Comparison of ENCODE assay signal across 15 cellular contexts in the genomic region with DNA sequence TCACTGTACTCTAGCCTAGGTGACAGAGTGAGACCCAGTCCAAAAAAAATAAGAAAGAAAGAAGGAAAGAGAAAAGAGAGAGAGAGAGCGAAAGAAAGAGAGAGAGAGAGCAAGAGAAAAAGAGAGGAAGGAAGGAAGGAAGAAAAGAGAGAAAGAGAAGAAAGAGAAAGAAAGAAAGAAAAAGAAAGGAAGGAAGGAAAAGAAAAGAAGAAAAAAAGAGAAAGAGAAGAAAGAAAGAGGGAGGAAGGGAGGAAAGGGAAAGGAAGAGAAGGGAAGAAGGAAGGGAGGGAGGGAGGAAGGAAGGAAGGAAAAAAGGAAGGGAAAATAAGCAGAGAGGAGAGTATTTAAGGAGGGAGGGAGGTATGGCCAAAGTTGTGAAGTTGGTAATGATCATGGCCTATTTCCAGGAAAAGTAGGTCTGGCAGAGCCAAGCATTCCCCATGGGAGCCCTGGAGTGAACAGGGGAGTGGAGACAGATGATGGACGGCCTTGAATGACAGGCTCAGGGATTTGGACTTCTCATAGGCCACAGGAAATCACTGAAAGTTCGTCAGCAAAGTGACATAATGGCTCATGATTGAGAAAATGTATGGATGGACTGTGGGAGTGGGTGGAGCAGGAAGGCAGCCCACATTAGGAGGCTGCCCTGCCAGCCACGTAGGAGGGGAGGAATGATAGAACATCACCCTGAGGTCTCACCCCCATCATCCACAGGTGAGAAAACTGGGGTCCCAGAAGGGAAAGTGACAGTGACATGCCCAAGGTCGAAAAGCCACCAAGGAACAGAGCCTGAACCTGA.
"Had no signal": no experiment of that assay in that cellular context is flagged by ENCODE, and none has a peak within 500 bp of the region (broad histone marks: within the 10 kb centered on the region; RNA-seq: fewer than 3 reads in every experiment).

No MANE protein-coding gene starts in this region.

- H3K4me3 ChIP-seq: cardiac muscle cell, lung, prostate gland, transverse colon had no signal

- ATAC-seq: activated CD4-positive, CD25-positive, alpha-beta regulatory T cell treated with anti-CD3 and anti-CD28 coated beads, Interleukin-2, amount 50 U/mL, for 24 hours; right cardiac atrium had no signal

- H3K4me1 ChIP-seq: prostate gland, transverse colon had no signal

- DNase-seq: activated CD4-positive, alpha-beta T cell treated with anti-CD3 and anti-CD28 coated beads, Interleukin-2, amount 50 U/mL, for 1 hour; activated naive CD4-positive, alpha-beta T cell treated with anti-CD3 and anti-CD28 coated beads, Interleukin-2, amount 10 ng/mL, durations not matched to agents 7 days and 5 days; activated T-cell treated with anti-CD3 and anti-CD28 coated beads for 4 hours; right cardiac atrium; small intestine; stimulated activated CD4-positive, alpha-beta T cell treated with anti-CD3 and anti-CD28 coated beads, Interleukin-4, amount 100 ng/mL, for 24 hours; stimulated activated naive CD4-positive, alpha-beta T cell; transverse colon had no signal

- FAIRE-seq: astrocyte, endometrium, islet of Langerhans, small intestine had no signal

- H3K9me3 ChIP-seq: prostate gland, transverse colon had no signal

- H3K27me3 ChIP-seq: cardiac muscle cell had no signal

- H3K36me3 ChIP-seq: cardiac muscle cell, prostate gland, transverse colon had no signal

- H3K27ac ChIP-seq: cardiac muscle cell, prostate gland, transverse colon had no signal
